8 cellular contexts compared by ENCODE assay signal in the genomic region with DNA sequence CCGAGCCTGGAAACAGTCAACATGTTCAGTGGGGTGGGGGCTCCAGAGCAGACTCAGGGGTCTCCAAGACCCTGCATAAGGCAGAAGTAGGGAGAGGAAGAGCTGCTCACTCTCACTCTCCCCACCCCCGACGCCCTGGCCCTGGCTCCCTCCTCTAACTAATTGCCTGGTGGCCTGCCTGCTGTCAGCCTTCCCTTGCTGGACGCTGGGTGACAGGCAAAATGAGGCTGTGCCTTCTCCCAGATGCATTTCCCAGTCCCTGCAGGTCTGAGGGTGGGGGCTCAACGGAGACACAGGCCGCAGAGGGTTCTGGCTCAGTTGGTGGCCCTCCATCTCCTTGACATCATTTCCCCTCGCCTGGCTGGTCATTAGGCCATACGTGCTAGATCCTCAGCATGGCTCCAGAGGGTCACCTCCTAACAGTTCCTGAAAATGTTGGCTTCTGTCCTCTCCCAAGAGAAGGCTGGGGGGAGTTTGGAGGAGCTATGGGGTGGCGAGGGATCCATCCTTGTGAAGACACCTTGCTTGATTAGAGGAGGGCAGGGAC. TPM values are rescaled to one million over a fixed set of nuclear protein-coding genes. Genes with fewer than 3 reads are reported as not detected.
DNase-seq lines count a peak whose midpoint lies in the region; ATAC-seq, FAIRE-seq and TF ChIP-seq lines count a peak whose summit lies in the region.

No MANE protein-coding gene starts in this region.

- H3K27me3 ChIP-seq in PC-3 (ENCODE audit: low read length) (no peaks in the 10 kb centered on the region), parathyroid adenoma (ENCODE audit: control insufficient read depth, insufficient read depth, low read length) (no peaks in the 10 kb centered on the region)

- H3K4me3 ChIP-seq in PC-3 (ENCODE audit: low read length): no peak overlapping the region
- peak overlapping the region; percentile 60 for H3K4me3 ChIP-seq in epithelial cell of proximal tubule (ENCODE audit: low read depth, low read length)
- peak overlapping the region; percentile 25 for H3K4me3 ChIP-seq in parathyroid adenoma (ENCODE audit: low read depth, low read length)

- H3K9me2 ChIP-seq in PC-3 (replicated peaks; ENCODE audit: low read length): no peaks in the 10 kb centered on the region

- H2AFZ ChIP-seq in PC-3 (ENCODE audit: low read length) (no peak overlapping the region), parathyroid adenoma (no peak overlapping the region)

- peak; percentile 49 for DNase-seq in G401 (ENCODE audit: low spot score)
- no peak for DNase-seq in PC-3
- DNase-seq in epithelial cell of proximal tubule (ENCODE audit: low read depth): no peak
- no peak for DNase-seq in GM19239 (ENCODE audit: insufficient read length, low spot score)
- no peak for DNase-seq in NCI-H526 (lab: John Stamatoyannopoulos, UW)
- no peak for DNase-seq in GF-D8 (lab: John Stamatoyannopoulos, UW)
- DNase-seq in NCI-H2227 treated with DMSO at 0.1 percent for 48 hours (lab: John Stamatoyannopoulos, UW): no peak

- ATAC-seq in PC-3: no peak

- no peaks in the 10 kb centered on the region for H4K20me1 ChIP-seq in PC-3 (ENCODE audit: low read length)

- TSS peak; percentile 22 for BruUV-seq in PC-3 (replicated peaks; lab: Mats Ljungman, UMichigan)

- H3K4me2 ChIP-seq in PC-3 (ENCODE audit: low read length) (peak overlapping the region; percentile 85), parathyroid adenoma (ENCODE audit: low read length) (peak overlapping the region; percentile 19)

- CTCF ChIA-PET in PC-3 (lab: Charles Lee): no interaction called here

- POLR2A ChIA-PET in PC-3 (lab: Charles Lee; ENCODE audit: unreplicated experiment): no interaction called here

- FAIRE-seq in GM19239 (lab: Jason Lieb, UNC): no peak

- in situ Hi-C loops in G401 (cut with HindIII; ENCODE audit: low sequenced_read_pairs): no loop called here

- TF ChIP-seq CTCF in PC-3 (conservative IDR thresholded peaks at IDR 0.05; ENCODE audit: low read depth, low read length): no peak
- no peak for TF ChIP-seq CTCF in epithelial cell of proximal tubule (conservative IDR thresholded peaks at IDR 0.05; ENCODE audit: low read depth, low read length)
- TF ChIP-seq CTCF in parathyroid adenoma (IDR thresholded peaks at IDR 0.05): no peak

- H3K36me3 ChIP-seq in PC-3 (ENCODE audit: low read depth, low read length): no peaks in the 10 kb centered on the region
- no peaks in the 10 kb centered on the region for H3K36me3 ChIP-seq in parathyroid adenoma (ENCODE audit: control insufficient read depth, insufficient read depth, low read length)

- H3K27ac ChIP-seq in PC-3 (ENCODE audit: low read length) (no peak overlapping the region), parathyroid adenoma (no peak overlapping the region)

- H3K79me2 ChIP-seq in PC-3 (ENCODE audit: low read length) (0 out of 2 replicates have a peak, but pooled peaks cover 6% of the 10 kb centered on the region), parathyroid adenoma (no peaks in the 10 kb centered on the region)

- H3F3A ChIP-seq in PC-3 (ENCODE audit: low read length, unreplicated experiment): no peaks in the 10 kb centered on the region

- H3K9me3 ChIP-seq in PC-3 (ENCODE audit: low read length): no peaks in the 10 kb centered on the region
- H3K9me3 ChIP-seq in parathyroid adenoma (ENCODE audit: control insufficient read depth, low read length): no peaks in the 10 kb centered on the region

- H3K4me1 ChIP-seq in PC-3 (ENCODE audit: insufficient read depth, low read length): peaks cover 47% of the 10 kb centered on the region
- H3K4me1 ChIP-seq in parathyroid adenoma: peaks cover 3% of the 10 kb centered on the region

- H3K9ac ChIP-seq in PC-3 (ENCODE audit: low read length) (no peak overlapping the region), parathyroid adenoma (no peak overlapping the region)

- intact Hi-C loops in PC-3 (cut with micrococcal nuclease): no loop called here

RNA-seq across cellular contexts. Expression of a gene that starts 1.4 kb away (rescaled TPM):
- 6.1 and 17.9 TPM in 2 replicates for total RNA-seq in G401 (2014; rRNA removed; shearing (Covaris generic))
- total RNA-seq in PC-3 (2014; rRNA removed): 8.2 and 14.2 TPM in 2 replicates
- total RNA-seq in epithelial cell of proximal tubule: 5.1 and 5.7 TPM in 2 replicates

RNA-seq across cellular contexts. Expression of a gene that starts 38.8 kb away (rescaled TPM):
- not detected in 2 replicates for total RNA-seq in G401 (2014; rRNA removed; shearing (Covaris generic))
- not detected in 2 replicates for total RNA-seq in PC-3 (2014; rRNA removed)
- not detected in 2 replicates for total RNA-seq in epithelial cell of proximal tubule
